Comparison of ENCODE assay signal across 8 cellular contexts in genomic region chrX:64975989-64976672, GRCh38.
DNase-seq lines count a peak whose midpoint lies in the region; ATAC-seq and TF ChIP-seq lines count a peak whose summit lies in the region.

Gene ZC4H2 (minus strand): TSS chrX:64976450. CDS start chrX:64976377, 73 bp downstream.

- POLR2A ChIA-PET in GM10248 (lab: Yijun Ruan, JAX), result no interaction called here

- H3K4me3 ChIP-seq in coronary artery, result peak within 1 kb of the TSS; percentile 78

- H3K27ac ChIP-seq in coronary artery, result peak within 1 kb of the TSS in 1 of 2 donors; percentile 44

- CTCF ChIA-PET in GM10248 (lab: Yijun Ruan, JAX), result interaction anchor here (1.0 kb wide), 1 partner anchor 476 kb away, joined by 3 read pairs; no protein-coding TSS in a partner anchor

- peak; percentile 100 for ATAC-seq in HG02610 (IDR thresholded peaks at IDR 0.05; ENCODE audit: unreplicated experiment)

- TF ChIP-seq CTCF in GM10248 (IDR thresholded peaks at IDR 0.05; ENCODE audit: control extremely low read depth, extremely low read depth, low read depth, missing control alignments), result no peak
- no peak for TF ChIP-seq CTCF in coronary artery (IDR thresholded peaks at IDR 0.05)

- DNase-seq in GM10248 (ENCODE audit: extremely low spot score) (peak; percentile 74), NCI-H1417 treated with DMSO at 0.1 percent for 48 hours (lab: John Stamatoyannopoulos, UW) (peak; percentile 52), coronary artery (ENCODE audit: low spot score) (peak; percentile 77), left kidney (ENCODE audit: low read depth, low spot score) (peak; percentile 93), NCI-H187 treated with DMSO at 0.1 percent for 48 hours (lab: John Stamatoyannopoulos, UW) (no peak)
- peak; percentile 72 for DNase-seq in activated CD4-positive, alpha-beta T cell treated with anti-CD3 and anti-CD28 coated beads for 48 hours
- DNase-seq in stimulated activated CD4-positive, alpha-beta T cell treated with anti-CD3 and anti-CD28 coated beads, Interleukin-1b, Interleukin-23, amount 100 ng/mL, for 4 hours (ENCODE audit: low read depth in 2 of 2), result peak; percentile 36 to 44
